ENCODE assay signal across 21 cellular contexts in genomic region chr4:102338405-102338804, GRCh38.
"Had no signal": no experiment of that assay in that cellular context is flagged by ENCODE, and none has a peak within 500 bp of the region (broad histone marks: within the 10 kb centered on the region; RNA-seq: fewer than 3 reads in every experiment).

No MANE protein-coding gene starts in this region.

- FAIRE-seq: endometrium, keratinocyte had no signal

- H3K27ac ChIP-seq: breast epithelium, gastrocnemius medialis, left ventricle myocardium inferior, spleen, upper lobe of right lung had no signal

- H3K9me3 Mint-ChIP-seq: activated CD4-positive, alpha-beta T cell treated with anti-CD3 and anti-CD28 coated beads, Interleukin-2, amount 10 ng/mL, durations not matched to agents 24 days and 14 days; activated naive CD4-positive, alpha-beta T cell treated with anti-CD3 and anti-CD28 coated beads, Interleukin-2, amount 50 U/mL, for 24 hours; natural killer cell treated with Interleukin-12 subunit alpha and Interleukin-12 subunit beta and Interleukin-15 and Interleukin-18, amount 100 ng/mL, for 72 hours; stimulated activated naive B cell treated with anti-CD40 and anti-IgM and Interleukin-4, amounts not matched to agents 10 μg/mL and 1 μg/mL and 100 μg/mL, for 72 hours; T-helper 1 cell treated with Interleukin-12 subunit alpha and Interleukin-12 subunit beta and Interleukin-4 antibody, amounts not matched to agents 30 μg/mL and 1 μg/mL, for 36 hours; WTC11 had no signal

- H3K27me3 ChIP-seq: breast epithelium, gastrocnemius medialis, spleen, upper lobe of right lung had no signal

- H3K27me3 Mint-ChIP-seq: activated CD4-positive, alpha-beta T cell treated with anti-CD3 and anti-CD28 coated beads, Interleukin-2, amount 10 ng/mL, durations not matched to agents 24 days and 14 days; activated naive CD4-positive, alpha-beta T cell treated with anti-CD3 and anti-CD28 coated beads, Interleukin-2, amount 50 U/mL, for 24 hours; natural killer cell treated with Interleukin-12 subunit alpha and Interleukin-12 subunit beta and Interleukin-15 and Interleukin-18, amount 100 ng/mL, for 72 hours; stimulated activated naive B cell treated with anti-CD40 and anti-IgM and Interleukin-4, amounts not matched to agents 10 μg/mL and 1 μg/mL and 100 μg/mL, for 72 hours had no signal

- H3K27ac Mint-ChIP-seq: activated CD4-positive, alpha-beta T cell treated with anti-CD3 and anti-CD28 coated beads, Interleukin-2, amount 10 ng/mL, durations not matched to agents 24 days and 14 days; activated naive CD4-positive, alpha-beta T cell treated with anti-CD3 and anti-CD28 coated beads, Interleukin-2, amount 50 U/mL, for 24 hours; natural killer cell treated with Interleukin-12 subunit alpha and Interleukin-12 subunit beta and Interleukin-15 and Interleukin-18, amount 100 ng/mL, for 72 hours; progenitor cell of endocrine pancreas; stimulated activated naive B cell treated with anti-CD40 and anti-IgM and Interleukin-4, amounts not matched to agents 10 μg/mL and 1 μg/mL and 100 μg/mL, for 72 hours; T-helper 1 cell treated with Interleukin-12 subunit alpha and Interleukin-12 subunit beta and Interleukin-4 antibody, amounts not matched to agents 30 μg/mL and 1 μg/mL, for 36 hours; WTC11 had no signal

- ATAC-seq: gastrocnemius medialis; natural killer cell treated with Interleukin-12 subunit alpha and Interleukin-12 subunit beta and Interleukin-15 and Interleukin-18, amount 100 ng/mL, for 72 hours; right cardiac atrium; stimulated activated naive B cell treated with anti-CD40 and anti-IgM and Interleukin-4, amounts not matched to agents 10 μg/mL and 1 μg/mL and 100 μg/mL, for 72 hours; upper lobe of right lung; WTC11 had no signal

- DNase-seq: activated CD4-positive, alpha-beta T cell treated with anti-CD3 and anti-CD28 coated beads, Interleukin-2, amount 10 ng/mL, durations not matched to agents 24 days and 14 days; activated effector memory CD4-positive, alpha-beta T cell treated with Interleukin-2 at 50 U/mL for 16 hours; anterior cingulate cortex; gastrocnemius medialis; left ventricle myocardium inferior; mesenchymal stem cell; nucleus accumbens; right cardiac atrium; spleen; stimulated activated CD4-positive, alpha-beta T cell treated with anti-CD3 and anti-CD28 coated beads, Interleukin-1b, Interleukin-23, amount 100 ng/mL, for 48 hours; stimulated activated naive B cell treated with anti-CD40 and anti-IgM and Interleukin-4, amounts not matched to agents 10 μg/mL and 1 μg/mL and 100 μg/mL, for 72 hours; substantia nigra; upper lobe of right lung had no signal

- H3K9me3 ChIP-seq: breast epithelium, gastrocnemius medialis, left ventricle myocardium inferior, spleen, upper lobe of right lung had no signal

- H3K4me3 ChIP-seq: breast epithelium, gastrocnemius medialis, left ventricle myocardium inferior, spleen, upper lobe of right lung had no signal

- H3K4me3 Mint-ChIP-seq: activated CD4-positive, alpha-beta T cell treated with anti-CD3 and anti-CD28 coated beads, Interleukin-2, amount 10 ng/mL, durations not matched to agents 24 days and 14 days; activated naive CD4-positive, alpha-beta T cell treated with anti-CD3 and anti-CD28 coated beads, Interleukin-2, amount 50 U/mL, for 24 hours; natural killer cell treated with Interleukin-12 subunit alpha and Interleukin-12 subunit beta and Interleukin-15 and Interleukin-18, amount 100 ng/mL, for 72 hours; stimulated activated naive B cell treated with anti-CD40 and anti-IgM and Interleukin-4, amounts not matched to agents 10 μg/mL and 1 μg/mL and 100 μg/mL, for 72 hours; T-helper 1 cell treated with Interleukin-12 subunit alpha and Interleukin-12 subunit beta and Interleukin-4 antibody, amounts not matched to agents 30 μg/mL and 1 μg/mL, for 36 hours; WTC11 had no signal

- H3K36me3 ChIP-seq: breast epithelium, gastrocnemius medialis, left ventricle myocardium inferior, spleen, upper lobe of right lung had no signal

- H3K4me1 ChIP-seq: breast epithelium, gastrocnemius medialis, left ventricle myocardium inferior had no signal
